Comparison of ENCODE assay signal across 1 cellular context in genomic region chr22:44617828-44618227, GRCh38.
TF ChIP-seq lines count a peak whose summit lies in the region.

No MANE protein-coding gene starts in this region.

TF ChIP-seq in HepG2, 621 proteins besides CTCF, POLR2A, EP300 and RAD21 (continued from another document):
- 0 out of 2 replicates have a peak, but pooled peaks have one; percentile 7 for TF ChIP-seq SKIL (CRISPR knock-in tag; IDR thresholded peaks at IDR 0.05; ENCODE audit: borderline replicate concordance)
- TF ChIP-seq PLSCR1 (CRISPR knock-in tag; IDR thresholded peaks at IDR 0.05; ENCODE audit: borderline replicate concordance), result no peak
- no peak for TF ChIP-seq ZBTB1 (CRISPR knock-in tag; IDR thresholded peaks at IDR 0.05; ENCODE audit: borderline replicate concordance)
- TF ChIP-seq HCFC1 (IDR thresholded peaks at IDR 0.05; ENCODE audit: low read depth, low read length), result 0 out of 2 replicates have a peak, but pooled peaks have one; percentile 8
TF ChIP-seq in HepG2: peak in this region for 3.
